ENCODE assay signal across 15 cellular contexts in genomic region chr3:482479-482878, GRCh38.
DNase-seq lines count a peak whose midpoint lies in the region; ATAC-seq and TF ChIP-seq lines count a peak whose summit lies in the region.
"Had no signal": no experiment of that assay in that cellular context is flagged by ENCODE, and none has a peak within 500 bp of the region (broad histone marks: within the 10 kb centered on the region; RNA-seq: fewer than 3 reads in every experiment).

No MANE protein-coding gene starts in this region.

- TF ChIP-seq CTCF in chondrocyte (IDR thresholded peaks at IDR 0.05) (no peak), mesothelial cell of epicardium (IDR thresholded peaks at IDR 0.05; ENCODE audit: unreplicated experiment) (no peak), gastroesophageal sphincter (IDR thresholded peaks at IDR 0.05) (no peak)

- H3K36me3 ChIP-seq in GM23248 (ENCODE audit: low read depth): no peaks in the 10 kb centered on the region
- no peaks in the 10 kb centered on the region for H3K36me3 ChIP-seq in gastroesophageal sphincter

- H3K9me3 Mint-ChIP-seq in chondrocyte (ENCODE audit: low read depth): peaks cover 18% of the 10 kb centered on the region
- peaks cover 10% of the 10 kb centered on the region for H3K9me3 Mint-ChIP-seq in mesothelial cell of epicardium

- no peak for ATAC-seq in left cardiac atrium
- no peak for ATAC-seq in gastroesophageal sphincter
- ATAC-seq: GM23338 had no signal

- peak; percentile 21 for DNase-seq in left cardiac atrium
- no peak for DNase-seq in cardiac septum (ENCODE audit: low spot score)
- no peak for DNase-seq in GM23248
- peak; percentile 80 for DNase-seq in chondrocyte (ENCODE audit: low spot score)
- DNase-seq in mesothelial cell of epicardium (ENCODE audit: low spot score in 2 of 2, unreplicated experiment in 2 of 2): no peak
- no peak for DNase-seq in glomerular visceral epithelial cell (ENCODE audit: extremely low spot score)
- DNase-seq: C1 segment of cervical spinal cord; CD4-positive, alpha-beta memory T cell; DMS153; DMS79 treated with DMSO at 0.1 percent for 48 hours; EL; H7 had no signal

- H3K36me3 Mint-ChIP-seq in chondrocyte (ENCODE audit: low read depth): no peaks in the 10 kb centered on the region
- no peaks in the 10 kb centered on the region for H3K36me3 Mint-ChIP-seq in mesothelial cell of epicardium
- H3K36me3 Mint-ChIP-seq: CD4-positive, alpha-beta memory T cell had no signal

- H3K4me3 ChIP-seq in GM23248: no peak overlapping the region
- H3K4me3 ChIP-seq in gastroesophageal sphincter: no peak overlapping the region
- H3K4me3 ChIP-seq: GM23338 had no signal

- intact Hi-C loops in left cardiac atrium (cut with DNase I) (no loop called here), cardiac septum (cut with DNase I) (no loop called here)

- H3K27ac ChIP-seq in GM23248 (no peak overlapping the region), gastroesophageal sphincter (no peak overlapping the region)

- H4K20me1 ChIP-seq in GM23248 (ENCODE audit: insufficient read depth): no peaks in the 10 kb centered on the region

- no peak overlapping the region for H3K4me3 Mint-ChIP-seq in chondrocyte (ENCODE audit: unreplicated experiment)
- H3K4me3 Mint-ChIP-seq in mesothelial cell of epicardium: no peak overlapping the region
- H3K4me3 Mint-ChIP-seq: B cell; CD4-positive, alpha-beta memory T cell; GM23338 had no signal

- H3K4me1 Mint-ChIP-seq in chondrocyte (ENCODE audit: low read depth) (no peaks in the 10 kb centered on the region), mesothelial cell of epicardium (peaks cover 25% of the 10 kb centered on the region)
- H3K4me1 Mint-ChIP-seq: B cell; CD4-positive, alpha-beta memory T cell; GM23338 had no signal

- WGBS in GM23248 (ENCODE audit: low coverage in 1 of 2, low lambda C conversion rate in 2 of 2, missing lambda C conversion rate in 2 of 2), 2 experiments: 85 to 86% methylated on average over 23 to 32 of the region's 32 CpGs
- WGBS in gastroesophageal sphincter (ENCODE audit: low coverage in 1 of 2), 2 donors: 94 to 100% methylated on average over 1 to 2 of the region's 32 CpGs

- H3F3A ChIP-seq in GM23248 (ENCODE audit: insufficient read depth): no peaks in the 10 kb centered on the region; the same call in 1 of the 2 replicates

- H3K27ac Mint-ChIP-seq in chondrocyte (ENCODE audit: unreplicated experiment) (no peak overlapping the region), mesothelial cell of epicardium (no peak overlapping the region)
- H3K27ac Mint-ChIP-seq: B cell; CD4-positive, alpha-beta memory T cell; GM23338 had no signal

- in situ Hi-C loops in GM23248 (cut with MboI): no loop called here

- H3K4me2 ChIP-seq in GM23248 (ENCODE audit: unreplicated experiment): no peak overlapping the region
- H3K4me2 ChIP-seq: GM23338 had no signal

- H3K9me2 ChIP-seq in GM23248 (ENCODE audit: insufficient read depth): no peaks in the 10 kb centered on the region

- no peaks in the 10 kb centered on the region for H3K27me3 ChIP-seq in GM23248 (replicated peaks; ENCODE audit: insufficient read depth)
- H3K27me3 ChIP-seq in gastroesophageal sphincter: no peaks in the 10 kb centered on the region

- H3K4me1 ChIP-seq in GM23248 (ENCODE audit: insufficient read depth) (no peaks in the 10 kb centered on the region; the same call in 1 of the 2 replicates), gastroesophageal sphincter (no peaks in the 10 kb centered on the region)

- H3K27me3 Mint-ChIP-seq in chondrocyte (ENCODE audit: low read depth): no peaks in the 10 kb centered on the region
- no peaks in the 10 kb centered on the region for H3K27me3 Mint-ChIP-seq in mesothelial cell of epicardium (ENCODE audit: low read depth)
- H3K27me3 Mint-ChIP-seq: B cell; CD4-positive, alpha-beta memory T cell had no signal

- no peak for TF ChIP-seq EP300 in gastroesophageal sphincter (IDR thresholded peaks at IDR 0.05)

- peak overlapping the region; percentile 38; the same call in 1 of the 2 replicates for H2AFZ ChIP-seq in GM23248
- H2AFZ ChIP-seq: GM23338 had no signal

- H3K79me2 ChIP-seq in GM23248 (ENCODE audit: insufficient read depth): no peaks in the 10 kb centered on the region

- no peak for TF ChIP-seq POLR2A in gastroesophageal sphincter (IDR thresholded peaks at IDR 0.05)

- H3K9me3 ChIP-seq in GM23248 (ENCODE audit: low read depth) (no peaks in the 10 kb centered on the region), gastroesophageal sphincter (peaks cover 0 to 14% (median 0%) of the 10 kb centered on the region in 3 donors)

- no peak overlapping the region for H3K9ac ChIP-seq in GM23248

Comparison
In these comparisons a context has a peak if more than half of its experiments do, and no peak if none do; other contexts are left out.
1. DNase-seq: peak in left cardiac atrium (single experiment) and chondrocyte (single experiment); none in cardiac septum (single experiment), GM23248 (single experiment), mesothelial cell of epicardium (0 of 2) and glomerular visceral epithelial cell (single experiment).